Comparison of ENCODE assay signal across 9 cellular contexts in genomic region chr14:90864741-90865140, GRCh38.
"Had no signal": no experiment of that assay in that cellular context is flagged by ENCODE, and none has a peak within 500 bp of the region (broad histone marks: within the 10 kb centered on the region; RNA-seq: fewer than 3 reads in every experiment).

No MANE protein-coding gene starts in this region.

- H3K4me1 Mint-ChIP-seq: IgD-negative memory B cell had no signal

- H3K27ac Mint-ChIP-seq: H9, IgD-negative memory B cell had no signal

- H2AFZ ChIP-seq: GM23248 had no signal

- FAIRE-seq: HepG2 had no signal

- H3K4me2 ChIP-seq: KMS-11 had no signal

- H3K9ac ChIP-seq: GM23248, KMS-11 had no signal

- H3K27ac ChIP-seq: GM23248, HL-60, KMS-11 had no signal

- H3K4me3 ChIP-seq: GM23248 had no signal

- ATAC-seq: HepG2 had no signal

- DNase-seq: GM23248, GOT3, H9, HCEC 1CT, KBM-7 had no signal

- H3K4me3 Mint-ChIP-seq: H9, IgD-negative memory B cell had no signal

- H3K9me3 Mint-ChIP-seq: H9, IgD-negative memory B cell had no signal
